Comparison of ENCODE assay signal across 15 cellular contexts in the genomic region with DNA sequence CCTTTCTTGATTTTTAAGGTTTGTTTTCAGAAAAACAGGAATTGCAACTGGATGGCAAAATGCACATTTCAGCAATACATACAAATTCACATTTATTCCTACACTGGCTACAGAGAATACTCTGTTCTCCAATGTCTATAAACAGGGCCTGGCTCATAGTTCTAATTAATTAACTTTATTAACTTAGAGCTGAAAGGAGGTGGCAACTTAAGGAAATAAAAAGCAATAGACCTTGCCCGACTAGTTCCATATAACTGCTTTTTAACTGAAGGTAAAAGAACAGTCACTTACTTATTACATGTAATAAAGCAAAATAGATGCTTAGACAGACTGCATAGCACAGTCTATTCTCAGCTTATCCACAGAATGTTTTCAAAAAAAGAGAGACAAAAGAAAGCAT.
A peak's percentile ranks its signal among the peaks of the same experiment; 100 is the strongest.
DNase-seq lines count a peak whose midpoint lies in the region; ATAC-seq, FAIRE-seq and TF ChIP-seq lines count a peak whose summit lies in the region.
"Had no signal": no experiment of that assay in that cellular context is flagged by ENCODE, and none has a peak within 500 bp of the region (broad histone marks: within the 10 kb centered on the region; RNA-seq: fewer than 3 reads in every experiment).

No MANE protein-coding gene starts in this region.

- no peak for TF ChIP-seq CTCF in kidney (IDR thresholded peaks at IDR 0.05; ENCODE audit: borderline replicate concordance, extremely low read depth, insufficient read depth)

- DNase-seq in kidney, result no peak
- DNase-seq in renal cortical epithelial cell (ENCODE audit: low read depth), result peak; percentile 86
- no peak for DNase-seq in DMS153 (lab: John Stamatoyannopoulos, UW)
- no peak for DNase-seq in NCI-H748 treated with DMSO at 0.1 percent for 48 hours (lab: John Stamatoyannopoulos, UW)
- DNase-seq: CD8-positive, alpha-beta T cell; COR-L47; DND-41; GDM1; GOT3 had no signal

- H3K9me3 ChIP-seq in HUES64 (ENCODE audit: insufficient read depth, low read depth, low read length), result no peaks in the 10 kb centered on the region
- no peaks in the 10 kb centered on the region for H3K9me3 ChIP-seq in kidney (ENCODE audit: control insufficient read depth in 1 of 2, low read length in 2 of 2)
- H3K9me3 ChIP-seq: A549, HAP-1 had no signal

- H3K27ac ChIP-seq in HUES64 (ENCODE audit: low read depth, low read length), result peak overlapping the region; percentile 1; the same call in 1 of the 2 replicates
- H3K27ac ChIP-seq in kidney (ENCODE audit: low read depth in 2 of 2, low read length in 2 of 2), result peak overlapping the region in 1 of 2 donors; percentile 61
- H3K27ac ChIP-seq: A549 had no signal

- no peaks in the 10 kb centered on the region for H3K27me3 ChIP-seq in HUES64 (ENCODE audit: insufficient read depth, low read length)

- H3K4me3 ChIP-seq in HUES64 (ENCODE audit: low read length), result no peak overlapping the region
- peak overlapping the region; percentile 20 to 42 for H3K4me3 ChIP-seq in kidney (ENCODE audit: low read length in 2 of 2)
- H3K4me3 ChIP-seq: A549, HAP-1 had no signal

- H3K36me3 ChIP-seq in HUES64 (ENCODE audit: insufficient read depth, low read length) (no peaks in the 10 kb centered on the region; the same call in 1 of the 2 replicates), kidney (ENCODE audit: control insufficient read depth in 1 of 2, insufficient read depth in 2 of 2, low read length in 2 of 2) (no peaks in the 10 kb centered on the region)
- H3K36me3 ChIP-seq: HAP-1 had no signal

- intact Hi-C loops in kidney (cut with DNase I), result no loop called here

- FAIRE-seq in kidney (lab: Jason Lieb, UNC), result peak; percentile 70
- FAIRE-seq: A549, GM12892, HepG2 had no signal

- no peak overlapping the region for H3K9ac ChIP-seq in HUES64 (ENCODE audit: low read depth, low read length)
- H3K9ac ChIP-seq in kidney (ENCODE audit: low read length in 2 of 2), result no peak overlapping the region

- WGBS in HUES64, result no CpG with 5 or more reads among the region's 1 CpG

- H3K4me1 ChIP-seq in HUES64 (ENCODE audit: insufficient read depth, low read length), result peaks cover 12% of the 10 kb centered on the region
- H3K4me1 ChIP-seq in kidney (ENCODE audit: control insufficient read depth in 1 of 2, insufficient read depth in 1 of 2, low read depth in 1 of 2, low read length in 2 of 2), result peaks cover 4 to 7% of the 10 kb centered on the region in 2 donors
- H3K4me1 ChIP-seq: A549, HAP-1 had no signal

- no peak for ATAC-seq in GM19467 (IDR thresholded peaks at IDR 0.05; ENCODE audit: unreplicated experiment)
- ATAC-seq: A549; CD8-positive, alpha-beta T cell; HepG2 had no signal
